Comparison of ENCODE assay signal across 17 cellular contexts in genomic region chr3:176988795-176989194, GRCh38.
"Had no signal": no experiment of that assay in that cellular context is flagged by ENCODE, and none has a peak within 500 bp of the region (broad histone marks: within the 10 kb centered on the region; RNA-seq: fewer than 3 reads in every experiment).

No MANE protein-coding gene starts in this region.

- H3K4me3 ChIP-seq: adrenal gland, breast epithelium, coronary artery, lung, sigmoid colon, thoracic aorta, upper lobe of right lung had no signal

- H3K9me3 ChIP-seq: adrenal gland, breast epithelium, thoracic aorta, upper lobe of right lung had no signal

- H3K4me1 ChIP-seq: adrenal gland, breast epithelium, sigmoid colon, upper lobe of right lung had no signal

- DNase-seq: activated CD4-positive, alpha-beta T cell treated with anti-CD3 and anti-CD28 coated beads, Interleukin-2, amount 50 U/mL, for 4 hours; activated gamma-delta T cell; activated T-cell treated with anti-CD3 and anti-CD28 coated beads, Interleukin-2, amount 50 U/mL, for 72 hours; adrenal gland; foreskin melanocyte; hypothalamus; midbrain; nucleus accumbens; sigmoid colon; stimulated activated CD4-positive, alpha-beta T cell treated with anti-CD3 and anti-CD28 coated beads, Interleukin-4, amount 100 ng/mL, for 4 hours; stimulated activated naive B cell treated with anti-CD40 and anti-IgM and Interleukin-4, amounts not matched to agents 10 μg/mL and 1 μg/mL and 100 μg/mL, for 72 hours; upper lobe of right lung had no signal

- H3K36me3 ChIP-seq: adrenal gland, breast epithelium, sigmoid colon, thoracic aorta, upper lobe of right lung had no signal

- H3K27me3 ChIP-seq: adrenal gland, breast epithelium, sigmoid colon, upper lobe of right lung had no signal

- ATAC-seq: activated naive CD4-positive, alpha-beta T cell treated with anti-CD3 and anti-CD28 coated beads, Interleukin-2, amount 50 U/mL, for 72 hours; activated T-cell treated with anti-CD3 and anti-CD28 coated beads, Interleukin-2, amount 50 U/mL, for 72 hours; stimulated activated naive B cell treated with anti-CD40 and anti-IgM and Interleukin-4, amounts not matched to agents 10 μg/mL and 1 μg/mL and 100 μg/mL, for 72 hours had no signal

- H3K27ac ChIP-seq: adrenal gland, breast epithelium, coronary artery, sigmoid colon, thoracic aorta, upper lobe of right lung had no signal
